8 cellular contexts compared by ENCODE assay signal in the genomic region with DNA sequence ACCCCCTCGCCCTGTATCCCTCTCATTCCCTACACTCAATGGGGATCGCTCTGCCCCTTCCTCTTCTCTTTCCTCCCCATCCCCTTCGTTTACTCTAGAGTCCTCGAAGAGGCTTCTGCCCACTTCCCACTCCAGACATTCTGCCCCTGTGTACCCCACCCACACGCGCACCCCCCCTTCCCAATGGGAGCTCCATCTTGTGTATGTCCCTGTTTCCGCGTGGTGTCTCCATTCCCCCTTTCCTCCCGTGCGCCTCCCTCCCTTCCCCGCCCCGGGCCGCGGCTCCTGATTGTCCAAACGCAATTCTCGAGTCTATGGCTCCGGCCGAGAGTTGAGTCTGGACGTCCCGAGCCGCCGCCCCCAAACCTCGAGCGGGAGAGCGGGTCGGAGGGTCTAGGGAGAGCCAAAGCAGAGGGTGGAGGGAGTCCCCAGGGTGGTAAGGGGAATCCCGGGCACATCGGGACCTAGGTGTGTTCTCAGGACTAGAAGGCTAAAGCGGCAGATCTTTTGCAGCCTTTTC. TPM values are rescaled to one million over a fixed set of nuclear protein-coding genes. Genes with fewer than 3 reads are reported as not detected.
DNase-seq lines count a peak whose midpoint lies in the region; ATAC-seq and TF ChIP-seq lines count a peak whose summit lies in the region.

No MANE protein-coding gene starts in this region.

- no peaks in the 10 kb centered on the region for H3K9me3 ChIP-seq in ES-I3 (ENCODE audit: control insufficient read depth, insufficient read depth, low read length)
- no peaks in the 10 kb centered on the region for H3K9me3 ChIP-seq in breast epithelium

- no peak for TF ChIP-seq POLR2A in NB4 (IDR thresholded peaks at IDR 0.05; ENCODE audit: extremely low read depth, insufficient read length)
- TF ChIP-seq POLR2A in breast epithelium (IDR thresholded peaks at IDR 0.05), result no peak

- no peaks in the 10 kb centered on the region for H3K27me3 ChIP-seq in breast epithelium

- H3K27ac ChIP-seq in breast epithelium, result peak overlapping the region; percentile 97 to 99

- peak overlapping the region; percentile 89 for H3K4me3 ChIP-seq in NB4 (ENCODE audit: low read depth, low read length)
- H3K4me3 ChIP-seq in breast epithelium, result peak overlapping the region; percentile 73 to 91 (median 91)

- H3K4me1 ChIP-seq in ES-I3 (ENCODE audit: insufficient read depth, low read length) (peaks cover 3% of the 10 kb centered on the region; the same call in 1 of the 2 replicates), breast epithelium (peaks cover 5 to 22% of the 10 kb centered on the region in 2 donors)

- ATAC-seq in stimulated activated naive CD8-positive, alpha-beta T cell treated with anti-CD3 and anti-CD28 coated beads, Interleukin-15, Interleukin-2, amounts not matched to agents 100 U/mL and 50 U/mL, for 24 hours, result no peak
- ATAC-seq in HG02852 (IDR thresholded peaks at IDR 0.05; ENCODE audit: unreplicated experiment) (no peak), GM18511 (IDR thresholded peaks at IDR 0.05; ENCODE audit: unreplicated experiment) (no peak), HG03378 (IDR thresholded peaks at IDR 0.05; ENCODE audit: unreplicated experiment) (no peak)

- intact Hi-C loops in breast epithelium (cut with DNase I; ENCODE audit: low total_unique reads), result no loop called here

- peaks cover 4% of the 10 kb centered on the region for H3K36me3 ChIP-seq in ES-I3 (ENCODE audit: insufficient read depth, low read length)
- H3K36me3 ChIP-seq in breast epithelium, result no peaks in the 10 kb centered on the region

- H3K9ac ChIP-seq in ES-I3 (ENCODE audit: low read depth, low read length), result peak overlapping the region; percentile 89

- TF ChIP-seq CTCF in NB4 (IDR thresholded peaks at IDR 0.05; ENCODE audit: low read depth, low read length) (no peak), breast epithelium (IDR thresholded peaks at IDR 0.05) (no peak)

- DNase-seq in NB4 (ENCODE audit: low read depth) (peak; percentile 53), breast epithelium (ENCODE audit: low spot score in 2 of 2) (peak; percentile 69 to 73), islet precursor cell (peak; percentile 71)
- peak; percentile 47 for DNase-seq in stimulated activated naive CD8-positive, alpha-beta T cell treated with anti-CD3 and anti-CD28 coated beads, Interleukin-15, Interleukin-2, amounts not matched to agents 100 U/mL and 50 U/mL, for 24 hours

RNA-seq across cellular contexts. Expression of a gene that starts 0.7 kb away (rescaled TPM):
- total RNA-seq in breast epithelium, result 10 to 100 TPM; 11.8 to 20.6 (median 19.5) TPM

RNA-seq across cellular contexts. Expression of a gene that starts 3.2 kb away (rescaled TPM):
- total RNA-seq in breast epithelium, result 10 to 100 TPM; 17.0 to 33.8 (median 18.4) TPM

RNA-seq across cellular contexts. Expression of a gene that starts 7.0 kb away (rescaled TPM):
- 10 to 100 TPM; 55.0 to 79.3 (median 74.1) TPM for total RNA-seq in breast epithelium

RNA-seq across cellular contexts. Expression of a gene that starts 7.2 kb away (rescaled TPM):
- total RNA-seq in breast epithelium, result 10 to 100 TPM; 27.4 to 39.1 (median 27.5) TPM

RNA-seq across cellular contexts. Expression of a gene that starts 15.4 kb away (rescaled TPM):
- 1 to 10 TPM in 1 of 3 donors, under 1 TPM in 2; 0.32 to 1.0 (median 0.98) TPM for total RNA-seq in breast epithelium
